In the genomic region with DNA sequence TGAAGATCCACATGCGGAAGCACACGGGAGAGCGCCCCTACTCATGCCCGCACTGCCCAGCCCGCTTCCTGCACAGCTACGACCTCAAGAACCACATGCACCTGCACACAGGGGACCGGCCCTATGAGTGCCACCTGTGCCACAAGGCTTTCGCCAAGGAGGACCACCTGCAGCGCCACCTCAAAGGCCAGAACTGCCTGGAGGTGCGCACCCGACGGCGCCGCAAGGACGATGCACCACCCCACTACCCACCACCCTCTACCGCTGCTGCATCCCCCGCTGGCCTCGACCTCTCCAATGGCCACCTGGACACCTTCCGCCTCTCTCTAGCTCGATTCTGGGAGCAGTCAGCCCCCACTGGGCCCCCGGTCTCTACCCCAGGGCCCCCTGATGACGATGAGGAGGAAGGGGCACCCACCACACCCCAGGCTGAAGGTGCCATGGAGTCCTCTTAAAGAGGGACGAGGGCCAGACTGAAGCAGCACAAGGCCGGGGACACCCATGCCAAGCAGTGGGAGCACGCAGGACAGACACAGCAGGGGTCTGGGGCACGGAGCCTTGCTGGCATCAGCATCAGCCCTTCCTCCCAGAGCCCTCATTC, we compare ENCODE assay signal across 11 cellular contexts. TPM values are rescaled to one million over a fixed set of nuclear protein-coding genes. Genes with fewer than 3 reads are reported as not detected.
DNase-seq lines count a peak whose midpoint lies in the region; ATAC-seq and TF ChIP-seq lines count a peak whose summit lies in the region.
"Had no signal": no experiment of that assay in that cellular context is flagged by ENCODE, and none has a peak within 500 bp of the region (broad histone marks: within the 10 kb centered on the region; RNA-seq: fewer than 3 reads in every experiment).

No MANE protein-coding gene starts in this region.

- H4K20me1 ChIP-seq in DOHH2 (ENCODE audit: control insufficient read depth, insufficient read depth, low read depth, low read length): no peaks in the 10 kb centered on the region

- peaks cover 41% of the 10 kb centered on the region for H3K36me3 Mint-ChIP-seq in T-helper 1 cell treated with Interleukin-12 subunit alpha and Interleukin-12 subunit beta and Interleukin-4 antibody, amounts not matched to agents 30 μg/mL and 1 μg/mL, for 36 hours (ENCODE audit: low read depth)

- TF ChIP-seq EP300 in gastroesophageal sphincter (IDR thresholded peaks at IDR 0.05): no peak
- no peak for TF ChIP-seq EP300 in sigmoid colon (IDR thresholded peaks at IDR 0.05)

- H3K4me3 ChIP-seq in DOHH2 (ENCODE audit: low read length) (peak overlapping the region; percentile 14), gastroesophageal sphincter (no peak overlapping the region), sigmoid colon (no peak overlapping the region)

- intact Hi-C loops in sigmoid colon (cut with DNase I): no loop called here

- H3K4me1 Mint-ChIP-seq in T-helper 1 cell treated with Interleukin-12 subunit alpha and Interleukin-12 subunit beta and Interleukin-4 antibody, amounts not matched to agents 30 μg/mL and 1 μg/mL, for 36 hours (ENCODE audit: low read depth): peaks cover 56% of the 10 kb centered on the region

- no peaks in the 10 kb centered on the region for H3K27me3 Mint-ChIP-seq in T-helper 1 cell treated with Interleukin-12 subunit alpha and Interleukin-12 subunit beta and Interleukin-4 antibody, amounts not matched to agents 30 μg/mL and 1 μg/mL, for 36 hours (ENCODE audit: low read depth)

- peaks cover 25% of the 10 kb centered on the region for H3F3A ChIP-seq in DOHH2 (ENCODE audit: control insufficient read depth, insufficient read depth)

- H3K9me3 ChIP-seq in DOHH2 (ENCODE audit: control insufficient read depth, insufficient read depth, low read length) (no peaks in the 10 kb centered on the region), gastroesophageal sphincter (no peaks in the 10 kb centered on the region), sigmoid colon (no peaks in the 10 kb centered on the region)

- peak overlapping the region; percentile 86 for H3K27ac Mint-ChIP-seq in T-helper 1 cell treated with Interleukin-12 subunit alpha and Interleukin-12 subunit beta and Interleukin-4 antibody, amounts not matched to agents 30 μg/mL and 1 μg/mL, for 36 hours

- TF ChIP-seq POLR2A in gastroesophageal sphincter (IDR thresholded peaks at IDR 0.05) (no peak), sigmoid colon (IDR thresholded peaks at IDR 0.05) (no peak)

- H3K36me3 ChIP-seq in DOHH2 (ENCODE audit: control insufficient read depth, low read length) (peaks cover 24% of the 10 kb centered on the region), gastroesophageal sphincter (peaks cover 0 to 28% of the 10 kb centered on the region in 2 donors), sigmoid colon (peaks cover 0 to 28% (median 9%) of the 10 kb centered on the region in 4 donors)

- ATAC-seq in gastroesophageal sphincter (no peak), HG03159 (IDR thresholded peaks at IDR 0.05; ENCODE audit: unreplicated experiment) (no peak)

- H3K4me3 Mint-ChIP-seq in T-helper 1 cell treated with Interleukin-12 subunit alpha and Interleukin-12 subunit beta and Interleukin-4 antibody, amounts not matched to agents 30 μg/mL and 1 μg/mL, for 36 hours: peak overlapping the region; percentile 68

- H3K27ac ChIP-seq in DOHH2 (ENCODE audit: low read depth, low read length) (peak overlapping the region; percentile 66), gastroesophageal sphincter (peak overlapping the region; percentile 67 to 95 (median 88)), sigmoid colon (peak overlapping the region; percentile 88 to 92 (median 90))

- peak overlapping the region; percentile 90 for H3K4me2 ChIP-seq in DOHH2 (ENCODE audit: low read length)

- no peaks in the 10 kb centered on the region for H3K9me2 ChIP-seq in DOHH2 (replicated peaks; ENCODE audit: control insufficient read depth, low read length)

- no peaks in the 10 kb centered on the region for H3K27me3 ChIP-seq in DOHH2 (ENCODE audit: control insufficient read depth, low read length)
- no peaks in the 10 kb centered on the region for H3K27me3 ChIP-seq in gastroesophageal sphincter
- no peaks in the 10 kb centered on the region for H3K27me3 ChIP-seq in sigmoid colon

- no peaks in the 10 kb centered on the region for H3K9me3 Mint-ChIP-seq in T-helper 1 cell treated with Interleukin-12 subunit alpha and Interleukin-12 subunit beta and Interleukin-4 antibody, amounts not matched to agents 30 μg/mL and 1 μg/mL, for 36 hours
- H3K9me3 Mint-ChIP-seq: HFFc6 had no signal

- no peak for TF ChIP-seq CTCF in DOHH2 (IDR thresholded peaks at IDR 0.05; ENCODE audit: low read depth, low read length, poor library complexity, severe bottlenecking)
- no peak for TF ChIP-seq CTCF in gastroesophageal sphincter (IDR thresholded peaks at IDR 0.05)
- TF ChIP-seq CTCF in sigmoid colon (IDR thresholded peaks at IDR 0.05): no peak

- peak; percentile 67 for DNase-seq in sigmoid colon
- DNase-seq in globus pallidus (ENCODE audit: low spot score): no peak
- DNase-seq in NCI-H82 treated with DMSO at 0.1 percent for 48 hours (lab: John Stamatoyannopoulos, UW; ENCODE audit: unreplicated experiment): no peak
- no peak for DNase-seq in cerebellar cortex (ENCODE audit: low spot score)
- DNase-seq: HFFc6, NCI-H1417 had no signal

- H3K4me1 ChIP-seq in DOHH2 (ENCODE audit: control insufficient read depth, low read length) (peaks cover 71% of the 10 kb centered on the region), gastroesophageal sphincter (peaks cover 2 to 63% (median 37%) of the 10 kb centered on the region in 3 donors), sigmoid colon (peaks cover 0 to 45% (median 35%) of the 10 kb centered on the region in 4 donors)

- 68% methylated on average over 8 of the region's 26 CpGs; no CpG with 5 or more reads in 1 of the 2 donors for WGBS in gastroesophageal sphincter (ENCODE audit: low coverage in 1 of 2), 2 donors
- 56 to 60% methylated on average over 26 of the region's 26 CpGs for whole genome bisulfite sequencing in sigmoid colon, 2 donors

- no peaks in the 10 kb centered on the region for H3K79me2 ChIP-seq in DOHH2 (ENCODE audit: control insufficient read depth, low read length)

RNA-seq across cellular contexts. Expression of gene ZBTB7B, which starts 13.7 kb away (rescaled TPM):
- 10 to 100 TPM; 45.5 to 63.4 (median 49.5) TPM for total RNA-seq in gastroesophageal sphincter
- 10 to 100 TPM; 24.4 to 35.3 (median 29.5) TPM for total RNA-seq in sigmoid colon
- 100 to 1,000 TPM in 2 of 3 donors, 10 to 100 TPM in 1; 71.5 to 342 (median 141) TPM for polyA plus RNA-seq in sigmoid colon

RNA-seq across cellular contexts. Expression of gene DCST2, which starts 17.2 kb away (rescaled TPM):
- total RNA-seq in gastroesophageal sphincter (under 1 TPM in 2 of 4 donors, not detected in 2; 0.35 to 0.54 TPM), sigmoid colon (under 1 TPM in 3 of 4 donors, not detected in 1; 0.27 to 0.49 (median 0.36) TPM)
- polyA plus RNA-seq in sigmoid colon: 1 to 10 TPM in 1 of 3 donors, not detected in 2; 2.0 TPM
- total RNA-seq: myocyte had no signal

RNA-seq across cellular contexts. Expression of gene DCST1, which starts 17.3 kb away (rescaled TPM):
- total RNA-seq in gastroesophageal sphincter (not detected), sigmoid colon (under 1 TPM in 1 of 4 donors, not detected in 3; 0.16 TPM)
- polyA plus RNA-seq in sigmoid colon: under 1 TPM in 1 of 3 donors, not detected in 2; 0.09 TPM
- total RNA-seq: HFFc6, myocyte had no signal

RNA-seq across cellular contexts. Expression of gene LENEP, which starts 22.9 kb away (rescaled TPM):
- total RNA-seq in gastroesophageal sphincter (not detected), sigmoid colon (not detected)
- under 1 TPM in 1 of 3 donors, not detected in 2; 0.39 TPM for polyA plus RNA-seq in sigmoid colon
- total RNA-seq: myocyte had no signal

RNA-seq across cellular contexts. Expression of gene FLAD1, which starts 33.2 kb away (rescaled TPM):
- total RNA-seq in gastroesophageal sphincter (10 to 100 TPM; 12.8 to 23.5 (median 20.7) TPM), sigmoid colon (10 to 100 TPM; 17.5 to 22.8 (median 18.5) TPM)
- 10 to 100 TPM; 24.6 to 36.5 (median 27.7) TPM for polyA plus RNA-seq in sigmoid colon
